In genomic region chr5:172164773-172165212, GRCh38 we compare ENCODE assay signal across 14 cellular contexts. TPM values are rescaled to one million over a fixed set of nuclear protein-coding genes. Genes with fewer than 3 reads are reported as not detected.
A peak's percentile ranks its signal among the peaks of the same experiment; 100 is the strongest.
DNase-seq lines count a peak whose midpoint lies in the region; ATAC-seq lines count a peak whose summit lies in the region.
"Had no signal": no experiment of that assay in that cellular context is flagged by ENCODE, and none has a peak within 500 bp of the region (broad histone marks: within the 10 kb centered on the region; RNA-seq: fewer than 3 reads in every experiment).

No MANE protein-coding gene starts in this region.

- peaks cover 12% of the 10 kb centered on the region for H3K36me3 Mint-ChIP-seq in activated CD4-positive, alpha-beta memory T cell treated with anti-CD3 and anti-CD28 coated beads for 36 hours
- H3K36me3 Mint-ChIP-seq in activated CD4-positive, alpha-beta memory T cell treated with anti-CD3 and anti-CD28 coated beads, Interleukin-2, amount 10 ng/mL, durations not matched to agents 7 days and 5 days (ENCODE audit: low read depth), result peaks cover 65% of the 10 kb centered on the region
- peaks cover 46% of the 10 kb centered on the region for H3K36me3 Mint-ChIP-seq in effector memory CD8-positive, alpha-beta T cell (ENCODE audit: insufficient read depth)
- H3K36me3 Mint-ChIP-seq in memory B cell, result peaks cover 10% of the 10 kb centered on the region

- intact Hi-C loops in activated CD4-positive, alpha-beta memory T cell treated with anti-CD3 and anti-CD28 coated beads for 36 hours (cut with micrococcal nuclease), result no loop called here

- POLR2A ChIA-PET in activated CD4-positive, alpha-beta memory T cell treated with anti-CD3 and anti-CD28 coated beads for 36 hours (lab: Charles Lee), result interaction anchor here (2.3 kb wide), 1 partner anchor 9 kb away, joined by 12 read pairs; no protein-coding TSS in a partner anchor
- POLR2A ChIA-PET in activated CD4-positive, alpha-beta memory T cell treated with anti-CD3 and anti-CD28 coated beads, Interleukin-2, amount 10 ng/mL, durations not matched to agents 7 days and 5 days (lab: Charles Lee), result interaction anchor here (1.2 to 6.4 kb wide), 2 partner anchors 10 to 72 kb away, joined by 3 to 53 read pairs; no protein-coding TSS in a partner anchor

- CTCF ChIA-PET in activated CD4-positive, alpha-beta memory T cell treated with anti-CD3 and anti-CD28 coated beads for 36 hours (lab: Charles Lee), result interaction anchor here (0.8 to 1.6 kb wide), 3 partner anchors 10 to 22 kb away, joined by 3 to 4 read pairs (median 3); no protein-coding TSS in a partner anchor
- CTCF ChIA-PET in activated CD4-positive, alpha-beta memory T cell treated with anti-CD3 and anti-CD28 coated beads, Interleukin-2, amount 10 ng/mL, durations not matched to agents 7 days and 5 days (lab: Charles Lee), result interaction anchor here (0.6 to 0.9 kb wide), 3 partner anchors 10 to 59 kb away, joined by 3 to 4 read pairs (median 3); no protein-coding TSS in a partner anchor

- peak overlapping the region; percentile 67 for H3K27ac Mint-ChIP-seq in activated CD4-positive, alpha-beta memory T cell treated with anti-CD3 and anti-CD28 coated beads for 36 hours
- no peak overlapping the region for H3K27ac Mint-ChIP-seq in activated CD4-positive, alpha-beta memory T cell treated with anti-CD3 and anti-CD28 coated beads, Interleukin-2, amount 10 ng/mL, durations not matched to agents 7 days and 5 days
- peak overlapping the region; percentile 56 to 92 for H3K27ac Mint-ChIP-seq in effector memory CD8-positive, alpha-beta T cell
- H3K27ac Mint-ChIP-seq in memory B cell, result peak overlapping the region; percentile 67
- peak overlapping the region in 1 of 2 donors; percentile 86 for H3K27ac Mint-ChIP-seq in stimulated activated naive CD8-positive, alpha-beta T cell treated with anti-CD3 and anti-CD28 coated beads, Interleukin-15, amount 100 ng/mL, for 72 hours

- H3K27me3 Mint-ChIP-seq in activated CD4-positive, alpha-beta memory T cell treated with anti-CD3 and anti-CD28 coated beads for 36 hours, result no peaks in the 10 kb centered on the region
- no peaks in the 10 kb centered on the region for H3K27me3 Mint-ChIP-seq in activated CD4-positive, alpha-beta memory T cell treated with anti-CD3 and anti-CD28 coated beads, Interleukin-2, amount 10 ng/mL, durations not matched to agents 7 days and 5 days
- no peaks in the 10 kb centered on the region for H3K27me3 Mint-ChIP-seq in effector memory CD8-positive, alpha-beta T cell
- H3K27me3 Mint-ChIP-seq in memory B cell, result no peaks in the 10 kb centered on the region
- H3K27me3 Mint-ChIP-seq in stimulated activated naive CD8-positive, alpha-beta T cell treated with anti-CD3 and anti-CD28 coated beads, Interleukin-15, amount 100 ng/mL, for 72 hours, result no peaks in the 10 kb centered on the region

- H3K4me1 Mint-ChIP-seq in activated CD4-positive, alpha-beta memory T cell treated with anti-CD3 and anti-CD28 coated beads for 36 hours (ENCODE audit: low read depth), result peaks cover 75% of the 10 kb centered on the region
- peaks cover 67% of the 10 kb centered on the region for H3K4me1 Mint-ChIP-seq in activated CD4-positive, alpha-beta memory T cell treated with anti-CD3 and anti-CD28 coated beads, Interleukin-2, amount 10 ng/mL, durations not matched to agents 7 days and 5 days
- H3K4me1 Mint-ChIP-seq in effector memory CD8-positive, alpha-beta T cell (ENCODE audit: low read depth in 2 of 2), result peaks cover 66 to 73% of the 10 kb centered on the region in 2 donors
- peaks cover 45% of the 10 kb centered on the region for H3K4me1 Mint-ChIP-seq in memory B cell
- peaks cover 86% of the 10 kb centered on the region for H3K4me1 Mint-ChIP-seq in stimulated activated naive CD8-positive, alpha-beta T cell treated with anti-CD3 and anti-CD28 coated beads, Interleukin-15, amount 100 ng/mL, for 72 hours

- H3K4me3 Mint-ChIP-seq in activated CD4-positive, alpha-beta memory T cell treated with anti-CD3 and anti-CD28 coated beads for 36 hours, result no peak overlapping the region
- H3K4me3 Mint-ChIP-seq in activated CD4-positive, alpha-beta memory T cell treated with anti-CD3 and anti-CD28 coated beads, Interleukin-2, amount 10 ng/mL, durations not matched to agents 7 days and 5 days, result no peak overlapping the region
- H3K4me3 Mint-ChIP-seq in effector memory CD8-positive, alpha-beta T cell, result peak overlapping the region; percentile 28 to 45
- no peak overlapping the region for H3K4me3 Mint-ChIP-seq in memory B cell
- no peak overlapping the region for H3K4me3 Mint-ChIP-seq in stimulated activated naive CD8-positive, alpha-beta T cell treated with anti-CD3 and anti-CD28 coated beads, Interleukin-15, amount 100 ng/mL, for 72 hours

- no peak for DNase-seq in activated CD4-positive, alpha-beta memory T cell treated with anti-CD3 and anti-CD28 coated beads for 36 hours
- DNase-seq in activated CD4-positive, alpha-beta memory T cell treated with anti-CD3 and anti-CD28 coated beads, Interleukin-2, amount 10 ng/mL, durations not matched to agents 7 days and 5 days, result no peak
- no peak for DNase-seq in effector memory CD8-positive, alpha-beta T cell
- DNase-seq in memory B cell (ENCODE audit: low spot score in 2 of 2) (no peak), NCI-H524 (lab: John Stamatoyannopoulos, UW) (no peak)
- DNase-seq in stimulated activated naive CD8-positive, alpha-beta T cell treated with anti-CD3 and anti-CD28 coated beads, Interleukin-15, amount 100 ng/mL, for 72 hours, result no peak
- DNase-seq: activated CD4-positive, alpha-beta T cell treated with anti-CD3 and anti-CD28 coated beads for 1 hour; activated gamma-delta T cell; effector CD8-positive, alpha-beta T cell; KBM-7; pancreas had no signal

- no peak for ATAC-seq in effector memory CD8-positive, alpha-beta T cell (replicated peaks)
- ATAC-seq in memory B cell (ENCODE audit: low read depth) (no peak), GM21526 (IDR thresholded peaks at IDR 0.05; ENCODE audit: low FRiP score, unreplicated experiment) (no peak), HG02759 (IDR thresholded peaks at IDR 0.05; ENCODE audit: unreplicated experiment) (no peak)
- peak; percentile 35 for ATAC-seq in stimulated activated naive CD8-positive, alpha-beta T cell treated with anti-CD3 and anti-CD28 coated beads, Interleukin-15, amount 100 ng/mL, for 72 hours

- no peaks in the 10 kb centered on the region for H3K9me3 Mint-ChIP-seq in activated CD4-positive, alpha-beta memory T cell treated with anti-CD3 and anti-CD28 coated beads for 36 hours
- no peaks in the 10 kb centered on the region for H3K9me3 Mint-ChIP-seq in activated CD4-positive, alpha-beta memory T cell treated with anti-CD3 and anti-CD28 coated beads, Interleukin-2, amount 10 ng/mL, durations not matched to agents 7 days and 5 days
- H3K9me3 Mint-ChIP-seq in effector memory CD8-positive, alpha-beta T cell, result no peaks in the 10 kb centered on the region
- H3K9me3 Mint-ChIP-seq in memory B cell, result no peaks in the 10 kb centered on the region
- no peaks in the 10 kb centered on the region for H3K9me3 Mint-ChIP-seq in stimulated activated naive CD8-positive, alpha-beta T cell treated with anti-CD3 and anti-CD28 coated beads, Interleukin-15, amount 100 ng/mL, for 72 hours

RNA-seq across cellular contexts. Expression of gene STK10, which starts 23.2 kb away (rescaled TPM):
- total RNA-seq in activated CD4-positive, alpha-beta memory T cell treated with anti-CD3 and anti-CD28 coated beads for 36 hours, result 100 to 1,000 TPM in 1 of 2 experiments, 10 to 100 TPM in 1; 98.2 to 104 TPM
- 100 to 1,000 TPM; 301 to 316 TPM for total RNA-seq in activated CD4-positive, alpha-beta memory T cell treated with anti-CD3 and anti-CD28 coated beads, Interleukin-2, amount 10 ng/mL, durations not matched to agents 7 days and 5 days

RNA-seq across cellular contexts. Expression of gene EFCAB9, which starts 29.2 kb away (rescaled TPM):
- not detected for total RNA-seq in activated CD4-positive, alpha-beta memory T cell treated with anti-CD3 and anti-CD28 coated beads for 36 hours
- total RNA-seq in activated CD4-positive, alpha-beta memory T cell treated with anti-CD3 and anti-CD28 coated beads, Interleukin-2, amount 10 ng/mL, durations not matched to agents 7 days and 5 days, result not detected
- total RNA-seq: pancreas, ureter had no signal

Comparison
In these comparisons a context has a peak if more than half of its experiments do, and no peak if none do; other contexts are left out.
1. H3K4me3 Mint-ChIP-seq: peak in effector memory CD8-positive, alpha-beta T cell (2 of 2); none in activated CD4-positive, alpha-beta memory T cell treated with anti-CD3 and anti-CD28 coated beads for 36 hours (single experiment), activated CD4-positive, alpha-beta memory T cell treated with anti-CD3 and anti-CD28 coated beads, Interleukin-2, amount 10 ng/mL, durations not matched to agents 7 days and 5 days (single experiment), memory B cell (single experiment) and stimulated activated naive CD8-positive, alpha-beta T cell treated with anti-CD3 and anti-CD28 coated beads, Interleukin-15, amount 100 ng/mL, for 72 hours (0 of 2).